Comparison of ENCODE assay signal across 8 cellular contexts in genomic region chr1:11642418-11643017, GRCh38. TPM values are rescaled to one million over a fixed set of nuclear protein-coding genes. Genes with fewer than 3 reads are reported as not detected.
DNase-seq lines count a peak whose midpoint lies in the region; TF ChIP-seq lines count a peak whose summit lies in the region.
"Not testable (repeated sequence)": the region's sequence is repeated elsewhere in the genome, so short reads cannot be mapped to it uniquely, and the experiment has no call there.

No MANE protein-coding gene starts in this region.

- not testable (repeated sequence) for H3K4me3 ChIP-seq in WI38 (ENCODE audit: low read depth, low read length); ascending aorta; neutrophil (ENCODE audit: low read depth in 1 of 2, low read length in 1 of 2)

- peak; percentile 68 for TF ChIP-seq CTCF in Calu3 (IDR thresholded peaks at IDR 0.05; ENCODE audit: unreplicated experiment)
- peak; percentile 98 for TF ChIP-seq CTCF in WI38 (IDR thresholded peaks at IDR 0.05; ENCODE audit: low read depth, low read length)
- TF ChIP-seq CTCF in ascending aorta (IDR thresholded peaks at IDR 0.05): peak; percentile 88 to 98 (median 97)
- peak; percentile 93 for TF ChIP-seq CTCF in glutamatergic neuron (IDR thresholded peaks at IDR 0.05; ENCODE audit: partially characterized antibody, unreplicated experiment)
- peak; percentile 89 for TF ChIP-seq CTCF in neutrophil (IDR thresholded peaks at IDR 0.05)

- not testable (repeated sequence) for H3K9me3 Mint-ChIP-seq in Calu3 (ENCODE audit: low read depth, unreplicated experiment); glutamatergic neuron (ENCODE audit: unreplicated experiment)

- intact Hi-C loops in Calu3 (cut with micrococcal nuclease; ENCODE audit: unreplicated experiment): loop anchor here (1.0 to 5.0 kb wide), 3 partner anchors 300 to 606 kb away; no protein-coding TSS in a partner anchor
- intact Hi-C loops in ascending aorta (cut with DNase I): loop anchor here (1.0 to 5.0 kb wide), 3 partner anchors 402 to 1150 kb away; no protein-coding TSS in a partner anchor

- H3K36me3 ChIP-seq in ascending aorta, neutrophil: not testable (repeated sequence)

- CTCF ChIA-PET in Calu3 (lab: Charles Lee): interaction anchor here (2.2 kb wide), 1 partner anchor 605 kb away, joined by 7 read pairs; no protein-coding TSS in a partner anchor

- not testable (repeated sequence) for H3K4me1 ChIP-seq in ascending aorta; neutrophil (ENCODE audit: control insufficient read depth in 1 of 2, insufficient read depth in 1 of 2, low read depth in 1 of 2, low read length in 1 of 2)

- DNase-seq in Calu3: peak; percentile 67
- DNase-seq in HT-29 (ENCODE audit: low spot score): peak; percentile 72
- DNase-seq in NCI-H510A treated with DMSO at 0.1 percent for 48 hours (lab: John Stamatoyannopoulos, UW): peak; percentile 99
- not testable (repeated sequence) for DNase-seq in ascending aorta (ENCODE audit: low spot score in 2 of 2)
- peak; percentile 79 for DNase-seq in glutamatergic neuron
- peak; percentile 36 to 76 (median 58) for DNase-seq in stimulated activated naive CD4-positive, alpha-beta T cell (lab: John Stamatoyannopoulos, UW)

- H3K36me3 Mint-ChIP-seq in Calu3 (ENCODE audit: insufficient read depth, unreplicated experiment); glutamatergic neuron (ENCODE audit: unreplicated experiment): not testable (repeated sequence)

- H3K27me3 ChIP-seq in ascending aorta: not testable (repeated sequence)
- H3K27me3 ChIP-seq in neutrophil: peaks cover 62% of the 10 kb centered on the region

- H3K9me3 ChIP-seq in ascending aorta, neutrophil: not testable (repeated sequence)

- H3K4me1 Mint-ChIP-seq in Calu3 (ENCODE audit: low read depth, unreplicated experiment); glutamatergic neuron (ENCODE audit: low read depth, unreplicated experiment): not testable (repeated sequence)

- H3K4me3 Mint-ChIP-seq in Calu3 (ENCODE audit: low read depth, unreplicated experiment); glutamatergic neuron (ENCODE audit: unreplicated experiment): not testable (repeated sequence)

- not testable (repeated sequence) for BruUV-seq in Calu3 (replicated peaks; lab: Mats Ljungman, UMichigan)

- not testable (repeated sequence) for H3K27ac Mint-ChIP-seq in Calu3 (ENCODE audit: unreplicated experiment); glutamatergic neuron (ENCODE audit: unreplicated experiment)

- H3K27ac ChIP-seq in ascending aorta, neutrophil: not testable (repeated sequence)

- H3K27me3 Mint-ChIP-seq in Calu3 (ENCODE audit: unreplicated experiment): peaks cover 45% of the 10 kb centered on the region
- H3K27me3 Mint-ChIP-seq in glutamatergic neuron (ENCODE audit: unreplicated experiment): not testable (repeated sequence)

RNA-seq across cellular contexts. Expression of gene FBXO2, which starts 11.7 kb away (rescaled TPM):
- total RNA-seq in Calu3 (2022): 3.3 and 4.0 TPM in 2 replicates
- not detected in 2 replicates for total RNA-seq in HT-29 (2014; rRNA removed; shearing (Covaris generic))
- 6.1 TPM for total RNA-seq in ascending aorta
- 22.2 TPM for total RNA-seq in glutamatergic neuron (ENCODE audit: unreplicated experiment)

RNA-seq across cellular contexts. Expression of gene FBXO44, which starts 12.2 kb away (rescaled TPM):
- total RNA-seq in Calu3 (2022): 9.8 and 10.1 TPM in 2 replicates
- total RNA-seq in HT-29 (2014; rRNA removed; shearing (Covaris generic)): 0.26 and 0.33 TPM in 2 replicates
- total RNA-seq in ascending aorta: 62.7 TPM
- total RNA-seq in glutamatergic neuron (ENCODE audit: unreplicated experiment): 51.7 TPM

RNA-seq across cellular contexts. Expression of gene FBXO6, which starts 21.5 kb away (rescaled TPM):
- total RNA-seq in Calu3 (2022): 3.0 and 3.9 TPM in 2 replicates
- total RNA-seq in HT-29 (2014; rRNA removed; shearing (Covaris generic)): not detected in 2 replicates
- total RNA-seq in ascending aorta: 7.9 TPM
- 1.3 TPM for total RNA-seq in glutamatergic neuron (ENCODE audit: unreplicated experiment)

RNA-seq across cellular contexts. Expression of gene MAD2L2, which starts 38.4 kb away (rescaled TPM):
- 19.2 and 23.4 TPM in 2 replicates for total RNA-seq in Calu3 (2022)
- total RNA-seq in HT-29 (2014; rRNA removed; shearing (Covaris generic)): 74.0 and 80.2 TPM in 2 replicates
- 18.3 TPM for total RNA-seq in ascending aorta
- 90.2 TPM for total RNA-seq in glutamatergic neuron (ENCODE audit: unreplicated experiment)

RNA-seq across cellular contexts. Expression of gene DRAXIN, which starts 49.0 kb away (rescaled TPM):
- total RNA-seq in Calu3 (2022): not detected in 2 replicates
- not detected in 2 replicates for total RNA-seq in HT-29 (2014; rRNA removed; shearing (Covaris generic))
- total RNA-seq in ascending aorta: 1.8 TPM
- 111 TPM for total RNA-seq in glutamatergic neuron (ENCODE audit: unreplicated experiment)
